6 cellular contexts compared by ENCODE assay signal in the genomic region with DNA sequence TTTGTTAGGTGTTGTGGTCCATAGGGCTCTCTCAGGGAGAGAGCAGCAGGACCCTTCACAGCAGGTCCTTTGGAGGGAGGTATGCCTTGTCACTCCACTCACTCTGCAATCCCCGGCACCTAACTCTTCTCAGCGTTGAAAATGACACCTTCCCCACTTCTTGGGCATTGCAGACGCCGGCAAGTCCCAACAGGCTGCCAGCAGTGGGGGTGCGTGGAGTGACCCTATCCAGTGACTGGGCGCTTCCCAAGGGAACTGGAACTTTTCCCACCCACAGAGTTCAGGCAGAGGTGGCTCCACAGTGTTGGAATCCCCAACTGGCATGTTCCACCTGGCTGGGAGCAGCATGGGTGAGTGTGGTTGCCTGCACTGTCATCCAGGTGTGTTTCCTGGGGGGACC.
"Had no signal": no experiment of that assay in that cellular context is flagged by ENCODE, and none has a peak within 500 bp of the region (broad histone marks: within the 10 kb centered on the region; RNA-seq: fewer than 3 reads in every experiment).

No MANE protein-coding gene starts in this region.

- H3K4me3 ChIP-seq: K562 had no signal

- FAIRE-seq: K562 had no signal

- DNase-seq: IMR-90, KBM-7, KG1 had no signal

- ATAC-seq: K562 had no signal

- H3K9ac ChIP-seq: KMS-11 had no signal

- H3K4me2 ChIP-seq: KMS-11 had no signal

- H3K27ac ChIP-seq: HL-60, KMS-11 had no signal
